Comparison of ENCODE assay signal across 8 cellular contexts in the genomic region with DNA sequence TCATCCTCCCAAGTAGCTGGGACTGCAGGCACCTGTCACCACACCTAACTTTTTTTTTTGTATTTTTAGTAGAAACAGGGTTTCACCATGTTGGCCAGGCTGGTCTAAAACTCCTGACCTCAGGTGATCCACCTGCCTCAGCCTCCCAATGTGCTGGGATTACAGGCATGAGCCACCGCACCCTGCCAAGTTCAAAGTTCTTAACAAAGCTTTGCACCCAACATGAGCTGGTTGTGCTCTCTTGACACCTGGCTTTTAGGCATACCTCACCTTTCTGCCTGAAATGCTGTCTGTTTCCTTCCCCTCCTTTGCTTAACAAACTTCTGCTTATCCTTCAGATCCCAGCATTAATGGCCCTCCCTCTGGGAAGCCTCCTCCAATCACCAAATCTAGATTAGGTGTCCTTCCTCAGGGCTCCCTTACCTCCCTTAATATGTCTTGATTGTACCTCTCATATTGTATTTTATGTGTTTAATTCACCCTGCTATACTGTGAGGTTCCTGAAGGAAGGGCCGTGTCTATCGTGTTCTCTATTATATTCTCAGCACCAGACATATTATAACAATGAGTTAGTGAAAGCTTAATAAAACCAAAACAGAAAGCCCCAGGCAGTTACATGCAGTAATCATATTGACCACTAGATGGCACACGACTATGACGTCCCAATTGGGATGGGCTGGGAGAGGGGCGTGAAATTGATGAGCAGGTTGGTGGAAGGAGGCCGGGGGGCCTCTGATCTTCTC.
DNase-seq lines count a peak whose midpoint lies in the region; ATAC-seq and TF ChIP-seq lines count a peak whose summit lies in the region.

No MANE protein-coding gene starts in this region.

- DNase-seq in GM03348 (ENCODE audit: low spot score) (peak; percentile 35), foreskin melanocyte (peak; percentile 56), renal cortical epithelial cell (ENCODE audit: low read depth) (peak; percentile 8), amygdala (lab: John Stamatoyannopoulos, UW) (no peak), hippocampal formation (lab: John Stamatoyannopoulos, UW) (no peak)

- ATAC-seq in HG03066 (IDR thresholded peaks at IDR 0.05; ENCODE audit: low read depth, unreplicated experiment): peak; percentile 66
- no peak for ATAC-seq in HG03442 (IDR thresholded peaks at IDR 0.05; ENCODE audit: unreplicated experiment)

- peak; percentile 84 for TF ChIP-seq CTCF in WI38 (IDR thresholded peaks at IDR 0.05; ENCODE audit: low read depth, low read length)

- no peak overlapping the region for H3K4me3 ChIP-seq in WI38 (ENCODE audit: low read depth, low read length)

Comparison
In these comparisons a context has a peak if more than half of its experiments do, and no peak if none do; other contexts are left out.
1. DNase-seq: peak in GM03348 (single experiment), foreskin melanocyte (single experiment) and renal cortical epithelial cell (single experiment); none in amygdala (0 of 56) and hippocampal formation (0 of 2).